25 cellular contexts compared by ENCODE assay signal in the genomic region with DNA sequence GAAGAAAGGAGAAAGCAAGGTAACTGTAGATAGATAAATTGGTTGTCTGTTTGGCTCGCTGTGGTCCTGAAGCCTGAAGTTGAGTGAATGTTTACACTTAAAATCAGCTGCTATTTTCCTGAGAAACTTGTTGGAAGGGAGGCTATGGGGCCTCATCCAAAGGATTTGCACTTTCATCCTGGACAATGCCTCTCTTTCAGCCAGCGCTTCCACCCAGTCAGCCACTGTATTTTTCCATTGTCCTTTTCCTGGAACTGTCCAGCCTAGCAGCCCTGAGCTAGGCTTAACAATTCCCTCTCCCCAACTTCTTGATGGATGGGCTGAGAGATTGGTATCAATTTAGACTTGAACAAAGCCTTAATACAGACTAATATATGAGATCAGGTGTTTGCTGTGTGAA.
DNase-seq lines count a peak whose midpoint lies in the region; ATAC-seq, FAIRE-seq and TF ChIP-seq lines count a peak whose summit lies in the region.
"Had no signal": no experiment of that assay in that cellular context is flagged by ENCODE, and none has a peak within 500 bp of the region (broad histone marks: within the 10 kb centered on the region; RNA-seq: fewer than 3 reads in every experiment).

No MANE protein-coding gene starts in this region.

- TF ChIP-seq CTCF in fibroblast of pulmonary artery (IDR thresholded peaks at IDR 0.05; ENCODE audit: low read length, missing control alignments) = no peak
- TF ChIP-seq CTCF in HepG2 (CRISPR knock-in tag; IDR thresholded peaks at IDR 0.05) = no peak

- no peaks in the 10 kb centered on the region for H3K4me1 Mint-ChIP-seq in activated naive CD4-positive, alpha-beta T cell treated with anti-CD3 and anti-CD28 coated beads for 36 hours (ENCODE audit: low read depth)
- H3K4me1 Mint-ChIP-seq: activated B cell treated with CpG ODN at 0.5 μM for 24 hours; activated CD4-positive, alpha-beta T cell treated with anti-CD3 and anti-CD28 coated beads, Interleukin-2, amount 10 ng/mL, durations not matched to agents 7 days and 5 days; H9; naive thymus-derived CD4-positive, alpha-beta T cell; stimulated activated effector memory CD8-positive, alpha-beta T cell treated with anti-CD3 and anti-CD28 coated beads, Interleukin-12 subunit alpha, Interleukin-12 subunit beta, amount 100 ng/mL, for 72 hours; T-cell had no signal

- no TSS peak for BruUV-seq in HepG2 (replicated peaks; lab: Mats Ljungman, UMichigan)

- H3K36me3 ChIP-seq in HepG2 (replicated peaks in 1 of 2; ENCODE audit: control insufficient read depth in 1 of 2, insufficient read depth in 2 of 2, low read length in 2 of 2) = no peaks in the 10 kb centered on the region
- H3K36me3 ChIP-seq: upper lobe of left lung had no signal

- no peaks in the 10 kb centered on the region for H3K79me2 ChIP-seq in HepG2 (ENCODE audit: insufficient read depth, low read length)

- POLR2A ChIA-PET in HepG2 (lab: Yijun Ruan, JAX) = no interaction called here

- H3K4me2 ChIP-seq in HepG2 (ENCODE audit: low read depth, low read length) = no peak overlapping the region
- H3K4me2 ChIP-seq: PC-9 had no signal

- no peak overlapping the region for H3K9ac ChIP-seq in HepG2 (ENCODE audit: insufficient read depth, low read depth, low read length)

- no peak overlapping the region for H3K4me3 Mint-ChIP-seq in activated naive CD4-positive, alpha-beta T cell treated with anti-CD3 and anti-CD28 coated beads for 36 hours
- H3K4me3 Mint-ChIP-seq: activated B cell treated with CpG ODN at 0.5 μM for 24 hours; activated CD4-positive, alpha-beta T cell treated with anti-CD3 and anti-CD28 coated beads, Interleukin-2, amount 10 ng/mL, durations not matched to agents 7 days and 5 days; activated naive CD8-positive, alpha-beta T cell; H9; naive thymus-derived CD4-positive, alpha-beta T cell; stimulated activated effector memory CD8-positive, alpha-beta T cell treated with anti-CD3 and anti-CD28 coated beads, Interleukin-12 subunit alpha, Interleukin-12 subunit beta, amount 100 ng/mL, for 72 hours; T-cell had no signal

- TF ChIP-seq RAD21 in HepG2 (CRISPR knock-in tag; IDR thresholded peaks at IDR 0.05) = no peak

- H3K4me3 ChIP-seq in fibroblast of pulmonary artery (replicated peaks; ENCODE audit: low read depth, low read length) (no peak overlapping the region), HepG2 (replicated peaks in 1 of 3; ENCODE audit: insufficient read depth in 1 of 3, low read depth in 2 of 3, low read length in 3 of 3) (no peak overlapping the region)
- H3K4me3 ChIP-seq: PC-9, upper lobe of left lung had no signal

- ATAC-seq in HepG2 = peak; percentile 84
- no peak for ATAC-seq in HG03469 (IDR thresholded peaks at IDR 0.05; ENCODE audit: unreplicated experiment)
- ATAC-seq: naive thymus-derived CD4-positive, alpha-beta T cell; stimulated activated effector memory CD8-positive, alpha-beta T cell treated with anti-CD3 and anti-CD28 coated beads, Interleukin-12 subunit alpha, Interleukin-12 subunit beta, amount 100 ng/mL, for 72 hours; T-cell had no signal

- H3K27ac Mint-ChIP-seq in activated naive CD4-positive, alpha-beta T cell treated with anti-CD3 and anti-CD28 coated beads for 36 hours = no peak overlapping the region
- H3K27ac Mint-ChIP-seq: activated B cell treated with CpG ODN at 0.5 μM for 24 hours; activated CD4-positive, alpha-beta T cell treated with anti-CD3 and anti-CD28 coated beads, Interleukin-2, amount 10 ng/mL, durations not matched to agents 7 days and 5 days; activated naive CD8-positive, alpha-beta T cell; naive thymus-derived CD4-positive, alpha-beta T cell; stimulated activated effector memory CD8-positive, alpha-beta T cell treated with anti-CD3 and anti-CD28 coated beads, Interleukin-12 subunit alpha, Interleukin-12 subunit beta, amount 100 ng/mL, for 72 hours; T-cell had no signal

- H3K27me3 ChIP-seq in HepG2 (ENCODE audit: control insufficient read depth in 1 of 2, insufficient read depth in 2 of 2, low read length in 2 of 2) = no peaks in the 10 kb centered on the region
- H3K27me3 ChIP-seq: upper lobe of left lung had no signal

- TF ChIP-seq EP300 in HepG2 (IDR thresholded peaks at IDR 0.05; ENCODE audit: low read depth in 2 of 2, low read length in 2 of 2) = peak in 1 of 2 experiments; percentile 44; a peak in 1 of 4 replicates
- TF ChIP-seq EP300 in HepG2 (CRISPR knock-in tag; IDR thresholded peaks at IDR 0.05; ENCODE audit: borderline replicate concordance) = no peak

- 0% methylated on average over 2 of the region's 2 CpGs for WGBS in HepG2 (ENCODE audit: low lambda C conversion rate)

- no peak overlapping the region for H3K27ac ChIP-seq in HepG2 (ENCODE audit: extremely low read length, insufficient read depth, low read length)
- H3K27ac ChIP-seq: PC-9 had no signal

- no peak for FAIRE-seq in HepG2 (lab: Jason Lieb, UNC)
- FAIRE-seq: GM12892 had no signal

- in situ Hi-C loops in HepG2 (cut with HindIII; ENCODE audit: extremely low pct_ligation_motif_present, low pct_unique_long_range_greater_than_20kb) = no loop called here

- H3K36me3 Mint-ChIP-seq in activated naive CD4-positive, alpha-beta T cell treated with anti-CD3 and anti-CD28 coated beads for 36 hours (ENCODE audit: low read depth) = no peaks in the 10 kb centered on the region
- H3K36me3 Mint-ChIP-seq: activated naive CD8-positive, alpha-beta T cell; naive thymus-derived CD4-positive, alpha-beta T cell; stimulated activated effector memory CD8-positive, alpha-beta T cell treated with anti-CD3 and anti-CD28 coated beads, Interleukin-12 subunit alpha, Interleukin-12 subunit beta, amount 100 ng/mL, for 72 hours; T-cell had no signal

- no peak overlapping the region for H2AFZ ChIP-seq in HepG2 (ENCODE audit: low read length)
- H2AFZ ChIP-seq: PC-9 had no signal

- no peaks in the 10 kb centered on the region for H3K9me3 ChIP-seq in HepG2 (ENCODE audit: low read length)
- H3K9me3 ChIP-seq: upper lobe of left lung had no signal

- TF ChIP-seq POLR2A in HepG2 (IDR thresholded peaks at IDR 0.05; ENCODE audit: insufficient read depth in 1 of 2, low read depth in 2 of 2, low read length in 2 of 2) = no peak

- peak; percentile 45 for DNase-seq in fibroblast of pulmonary artery (ENCODE audit: low read depth)
- DNase-seq in HepG2 (ENCODE audit: low spot score) = peak; percentile 25
- DNase-seq in pons (ENCODE audit: low spot score) = peak; percentile 78
- no peak for DNase-seq in AG08395 (ENCODE audit: low spot score)
- DNase-seq in activated naive CD4-positive, alpha-beta T cell treated with anti-CD3 and anti-CD28 coated beads for 36 hours = no peak
- DNase-seq: activated B cell treated with CpG ODN at 0.5 μM for 24 hours; activated CD4-positive, alpha-beta T cell treated with anti-CD3 and anti-CD28 coated beads, Interleukin-2, amount 10 ng/mL, durations not matched to agents 7 days and 5 days; activated effector memory CD4-positive, alpha-beta T cell treated with Interleukin-2 at 50 U/mL for 16 hours; COR-L47; H9; naive thymus-derived CD4-positive, alpha-beta T cell; NCI-H1436 treated with DMSO at 0.1 percent for 48 hours; NCI-H2107; NCI-H345; PC-9; SHP77 treated with DMSO at 0.1 percent for 48 hours; stimulated activated CD4-positive, alpha-beta T cell treated with anti-CD3 and anti-CD28 coated beads, Interleukin-15, amount 100 ng/mL, for 24 hours; stimulated activated CD4-positive, alpha-beta T cell treated with anti-CD3 and anti-CD28 coated beads, Interleukin-4, amount 100 ng/mL, for 4 hours; T-cell; upper lobe of left lung had no signal

- CTCF ChIA-PET in HepG2 (lab: Yijun Ruan, JAX; ENCODE audit: low intra/inter-chr PET ratio, low total read pairs) = no interaction called here
- CTCF ChIA-PET in activated naive CD4-positive, alpha-beta T cell treated with anti-CD3 and anti-CD28 coated beads for 36 hours (lab: Charles Lee) = interaction anchor here (0.6 kb wide), 1 partner anchor 393 kb away, joined by 3 read pairs; no protein-coding TSS in a partner anchor

- peaks cover 25% of the 10 kb centered on the region for H3K4me1 ChIP-seq in HepG2 (ENCODE audit: insufficient read depth, low read length)

- H3K9me3 Mint-ChIP-seq in activated naive CD4-positive, alpha-beta T cell treated with anti-CD3 and anti-CD28 coated beads for 36 hours = no peaks in the 10 kb centered on the region
- H3K9me3 Mint-ChIP-seq: activated B cell treated with CpG ODN at 0.5 μM for 24 hours; activated CD4-positive, alpha-beta T cell treated with anti-CD3 and anti-CD28 coated beads, Interleukin-2, amount 10 ng/mL, durations not matched to agents 7 days and 5 days; H9; naive thymus-derived CD4-positive, alpha-beta T cell; stimulated activated effector memory CD8-positive, alpha-beta T cell treated with anti-CD3 and anti-CD28 coated beads, Interleukin-12 subunit alpha, Interleukin-12 subunit beta, amount 100 ng/mL, for 72 hours; T-cell had no signal

- H4K20me1 ChIP-seq in HepG2 (ENCODE audit: insufficient read depth, low read length) = no peaks in the 10 kb centered on the region

- no peaks in the 10 kb centered on the region for H3K27me3 Mint-ChIP-seq in activated naive CD4-positive, alpha-beta T cell treated with anti-CD3 and anti-CD28 coated beads for 36 hours (ENCODE audit: low read depth)
- H3K27me3 Mint-ChIP-seq: activated B cell treated with CpG ODN at 0.5 μM for 24 hours; activated naive CD8-positive, alpha-beta T cell; T-cell had no signal

- intact Hi-C loops in HepG2 (cut with micrococcal nuclease; ENCODE audit: unreplicated experiment) = no loop called here
- intact Hi-C loops in activated naive CD4-positive, alpha-beta T cell treated with anti-CD3 and anti-CD28 coated beads for 36 hours (cut with micrococcal nuclease) = no loop called here

TF ChIP-seq in PFSK-1, 5 proteins besides CTCF, POLR2A, EP300 and RAD21 (continues in another document):
- no peak for TF ChIP-seq SIN3A (IDR thresholded peaks at IDR 0.05; ENCODE audit: borderline replicate concordance, insufficient read depth, low read length)

TF ChIP-seq in HepG2, 621 proteins besides CTCF, POLR2A, EP300 and RAD21 (continues in another document):
- no peak for TF ChIP-seq ZNF20 (CRISPR knock-in tag; IDR thresholded peaks at IDR 0.05)
- peak; percentile 53; the same call in 1 of the 2 replicates for TF ChIP-seq ZNF331 (CRISPR knock-in tag; IDR thresholded peaks at IDR 0.05)
- TF ChIP-seq WIZ (CRISPR knock-in tag; IDR thresholded peaks at IDR 0.05) = no peak
- TF ChIP-seq NFE2L1 (CRISPR knock-in tag; IDR thresholded peaks at IDR 0.05; ENCODE audit: borderline replicate concordance) = no peak
- peak; percentile 21; the same call in 1 of the 2 replicates for TF ChIP-seq POGZ (CRISPR knock-in tag; IDR thresholded peaks at IDR 0.05)
- TF ChIP-seq U2AF1 (optimal IDR thresholded peaks at IDR 0.05; ENCODE audit: low read depth, low read length) = no peak
- TF ChIP-seq SOX13 (IDR thresholded peaks at IDR 0.05) = peak; percentile 59; the same call in 1 of the 2 replicates
- TF ChIP-seq SOX13 (CRISPR knock-in tag; conservative IDR thresholded peaks at IDR 0.05 in 1 of 2, IDR thresholded peaks at IDR 0.05 in 1 of 2) = peak in 1 of 2 experiments; percentile 95; a peak in 2 of 4 replicates
- peak; percentile 33; the same call in 1 of the 2 replicates for TF ChIP-seq ZMYM4 (CRISPR knock-in tag; IDR thresholded peaks at IDR 0.05)
- no peak for TF ChIP-seq REXO4 (CRISPR knock-in tag; IDR thresholded peaks at IDR 0.05; ENCODE audit: borderline replicate concordance)
- 0 out of 2 replicates have a peak, but pooled peaks have one; percentile 29 for TF ChIP-seq TP53 (CRISPR knock-in tag; conservative IDR thresholded peaks at IDR 0.05)

Comparison
In these comparisons a context has a peak if more than half of its experiments do, and no peak if none do; other contexts are left out.
1. DNase-seq: peak in fibroblast of pulmonary artery (single experiment), HepG2 (single experiment) and pons (single experiment); none in AG08395 (single experiment) and activated naive CD4-positive, alpha-beta T cell treated with anti-CD3 and anti-CD28 coated beads for 36 hours (single experiment).